Comparison of ENCODE assay signal across 1 cellular context in the genomic region with DNA sequence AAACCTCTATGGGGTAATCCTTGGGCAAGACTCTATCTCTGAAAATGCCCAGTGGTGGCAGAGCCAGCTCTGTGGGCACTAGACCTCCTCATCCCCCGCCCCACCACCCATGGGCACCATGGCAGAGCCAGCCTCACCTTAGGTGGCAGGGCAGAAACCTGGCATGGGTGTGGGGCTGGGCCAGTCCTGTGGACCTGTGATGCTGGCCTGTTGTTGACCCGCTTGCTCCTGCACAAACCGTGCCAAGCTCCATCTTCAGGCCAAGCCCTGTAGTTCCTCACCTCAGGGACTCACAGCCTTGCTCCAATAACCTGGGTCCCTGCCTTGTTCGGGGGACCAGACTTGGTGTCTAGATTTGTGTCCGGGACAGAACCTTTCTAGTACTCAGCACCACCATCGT.
TF ChIP-seq lines count a peak whose summit lies in the region.

No MANE protein-coding gene starts in this region.

TF ChIP-seq in H1, 55 proteins besides CTCF, POLR2A, EP300 and RAD21:
- no peak for TF ChIP-seq RXRA (IDR thresholded peaks at IDR 0.05; ENCODE audit: insufficient read depth, low read depth, low read length)
- TF ChIP-seq TAF1 (IDR thresholded peaks at IDR 0.05; ENCODE audit: low read depth, low read length): no peak
- no peak for TF ChIP-seq ASH2L (IDR thresholded peaks at IDR 0.05; ENCODE audit: low read length)
- no peak for TF ChIP-seq NANOG (IDR thresholded peaks at IDR 0.05; ENCODE audit: insufficient read depth, low read depth, low read length, poor library complexity, severe bottlenecking)
- no peak for TF ChIP-seq CHD1 (IDR thresholded peaks at IDR 0.05; ENCODE audit: low read depth, low read length)
- no peak for TF ChIP-seq TEAD4 (IDR thresholded peaks at IDR 0.05; ENCODE audit: low read depth, low read length)
- no peak for TF ChIP-seq SP2 (IDR thresholded peaks at IDR 0.05; ENCODE audit: low read length)
- TF ChIP-seq KDM5A (IDR thresholded peaks at IDR 0.05; ENCODE audit: low read length): no peak
- TF ChIP-seq SP4 (IDR thresholded peaks at IDR 0.05; ENCODE audit: low read length): no peak
- no peak for TF ChIP-seq RNF2 (IDR thresholded peaks at IDR 0.05; ENCODE audit: borderline replicate concordance, low read depth, low read length, missing control alignments, poor library complexity, severe bottlenecking)
- TF ChIP-seq SIX5 (IDR thresholded peaks at IDR 0.05; ENCODE audit: low read depth, low read length): no peak
- TF ChIP-seq SUZ12 (IDR thresholded peaks at IDR 0.05; ENCODE audit: low read length): no peak
- no peak for TF ChIP-seq SAP30 (IDR thresholded peaks at IDR 0.05; ENCODE audit: insufficient read depth, insufficient replicate concordance, low read length)
- TF ChIP-seq, protein P1, sequence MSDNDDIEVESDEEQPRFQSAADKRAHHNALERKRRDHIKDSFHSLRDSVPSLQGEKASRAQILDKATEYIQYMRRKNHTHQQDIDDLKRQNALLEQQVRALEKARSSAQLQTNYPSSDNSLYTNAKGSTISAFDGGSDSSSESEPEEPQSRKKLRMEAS (IDR thresholded peaks at IDR 0.05): no peak
- TF ChIP-seq SIRT6 (IDR thresholded peaks at IDR 0.05; ENCODE audit: low read length): no peak
- TF ChIP-seq GABPA (IDR thresholded peaks at IDR 0.05; ENCODE audit: borderline replicate concordance, insufficient read depth, low read length): no peak
- no peak for TF ChIP-seq SRF (IDR thresholded peaks at IDR 0.05; ENCODE audit: low read depth, low read length)
- TF ChIP-seq GTF2F1 (IDR thresholded peaks at IDR 0.05; ENCODE audit: borderline replicate concordance, low read depth, low read length): no peak
- TF ChIP-seq POU5F1 (IDR thresholded peaks at IDR 0.05; ENCODE audit: low read depth, low read length): no peak
- TF ChIP-seq EZH2 (IDR thresholded peaks at IDR 0.05; ENCODE audit: low read depth, low read length, severe bottlenecking): no peak
TF ChIP-seq in H1: peak in this region for 0.
